Comparison of ENCODE assay signal across 32 cellular contexts in the genomic region with DNA sequence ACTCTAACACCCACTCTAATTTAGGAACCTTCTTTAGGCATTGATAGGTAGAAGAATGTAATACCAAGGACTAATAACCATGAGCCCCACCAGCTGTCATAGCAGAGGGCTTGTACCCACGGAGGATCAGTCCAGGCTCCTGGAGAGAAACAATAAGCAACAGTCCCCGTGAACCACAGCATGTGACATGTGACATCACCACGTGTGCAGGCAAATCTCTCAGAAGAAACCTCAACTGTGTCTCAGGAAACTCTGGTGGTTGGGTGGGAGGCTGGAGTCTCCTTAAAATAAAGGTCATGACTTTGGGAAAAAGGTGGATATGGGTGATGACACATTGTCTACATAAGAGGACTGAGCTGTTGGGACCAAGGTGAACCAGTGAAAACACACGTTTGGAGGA.
"Had no signal": no experiment of that assay in that cellular context is flagged by ENCODE, and none has a peak within 500 bp of the region (broad histone marks: within the 10 kb centered on the region; RNA-seq: fewer than 3 reads in every experiment).

No MANE protein-coding gene starts in this region.

- H3K27ac Mint-ChIP-seq: activated B cell treated with CpG ODN at 0.5 μM for 24 hours; activated CD4-positive, alpha-beta T cell treated with anti-CD3 and anti-CD28 coated beads, Interleukin-2, amount 10 ng/mL, durations not matched to agents 24 days and 14 days; activated CD8-positive, alpha-beta memory T cell treated with anti-CD3 and anti-CD28 coated beads, Interleukin-2, amount 10 ng/mL, durations not matched to agents 7 days and 5 days; activated naive CD4-positive, alpha-beta T cell treated with anti-CD3 and anti-CD28 coated beads, Interleukin-2, amount 50 U/mL, for 24 hours; activated T-cell treated with anti-CD3 and anti-CD28 coated beads, Interleukin-2, amount 50 U/mL, for 24 hours; activated T-helper 1 cell treated with anti-CD3 and anti-CD28 coated beads, Interleukin-12 subunit alpha, Interleukin-12 subunit beta, Interleukin-2, Interleukin-4 antibody, amounts not matched to agents 30 ng/mL and 10 ng/mL and 1 ng/mL, durations not matched to agents 14 hours and 24 hours and 36 hours; T-helper 1 cell treated with Interleukin-12 subunit alpha and Interleukin-12 subunit beta and Interleukin-4 antibody, amounts not matched to agents 30 μg/mL and 1 μg/mL, for 36 hours had no signal

- FAIRE-seq: bronchial epithelial cell, K562, TTC549 had no signal

- H3K4me3 ChIP-seq: body of pancreas, K562, Peyer's patch, SJSA1 had no signal

- H3K27me3 ChIP-seq: body of pancreas, Peyer's patch, SJSA1 had no signal

- H3K4me1 ChIP-seq: Peyer's patch, SJSA1 had no signal

- H3K9me3 ChIP-seq: body of pancreas, Peyer's patch, SJSA1 had no signal

- H3K4me1 Mint-ChIP-seq: activated B cell treated with CpG ODN at 0.5 μM for 24 hours; activated CD4-positive, alpha-beta T cell treated with anti-CD3 and anti-CD28 coated beads, Interleukin-2, amount 10 ng/mL, durations not matched to agents 24 days and 14 days; activated CD8-positive, alpha-beta memory T cell treated with anti-CD3 and anti-CD28 coated beads, Interleukin-2, amount 10 ng/mL, durations not matched to agents 7 days and 5 days; activated naive CD4-positive, alpha-beta T cell treated with anti-CD3 and anti-CD28 coated beads, Interleukin-2, amount 50 U/mL, for 24 hours had no signal

- DNase-seq: activated B cell treated with CpG ODN at 0.5 μM for 24 hours; activated CD4-positive, alpha-beta T cell treated with anti-CD3 and anti-CD28 coated beads for 1 hour; activated CD4-positive, alpha-beta T cell treated with anti-CD3 and anti-CD28 coated beads, Interleukin-2, amount 10 ng/mL, durations not matched to agents 24 days and 14 days; activated CD4-positive, alpha-beta T cell treated with anti-CD3 and anti-CD28 coated beads, Interleukin-2, amount 50 U/mL, for 48 hours; activated CD8-positive, alpha-beta memory T cell treated with anti-CD3 and anti-CD28 coated beads, Interleukin-2, amount 10 ng/mL, durations not matched to agents 7 days and 5 days; activated effector memory CD4-positive, alpha-beta T cell treated with Interleukin-2 at 50 U/mL for 16 hours; activated naive CD4-positive, alpha-beta T cell; activated T-cell treated with anti-CD3 and anti-CD28 coated beads, Interleukin-2, amount 50 U/mL, for 24 hours; aorta; body of pancreas; central memory CD4-positive, alpha-beta T cell; Karpas-422; MM.1S; NCI-H146; NCI-H1930; NCI-H2171 treated with DMSO at 0.1 percent for 48 hours; NCI-H226; NCI-H526 treated with DMSO at 0.1 percent for 48 hours; NCI-H82; NK-92 treated with Interleukin-12 subunit alpha and Interleukin-12 subunit beta, amount 100 ng/mL, for 24 hours; OCI-M1; Right ventricle myocardium superior; T1000 had no signal

- H3K27ac ChIP-seq: body of pancreas, Peyer's patch, RWPE1, SJSA1 had no signal

- H3K36me3 Mint-ChIP-seq: activated CD8-positive, alpha-beta memory T cell treated with anti-CD3 and anti-CD28 coated beads, Interleukin-2, amount 10 ng/mL, durations not matched to agents 7 days and 5 days; activated naive CD4-positive, alpha-beta T cell treated with anti-CD3 and anti-CD28 coated beads, Interleukin-2, amount 50 U/mL, for 24 hours had no signal

- H3K4me3 Mint-ChIP-seq: activated B cell treated with CpG ODN at 0.5 μM for 24 hours; activated CD4-positive, alpha-beta T cell treated with anti-CD3 and anti-CD28 coated beads, Interleukin-2, amount 10 ng/mL, durations not matched to agents 24 days and 14 days; activated CD8-positive, alpha-beta memory T cell treated with anti-CD3 and anti-CD28 coated beads, Interleukin-2, amount 10 ng/mL, durations not matched to agents 7 days and 5 days; activated naive CD4-positive, alpha-beta T cell treated with anti-CD3 and anti-CD28 coated beads, Interleukin-2, amount 50 U/mL, for 24 hours; activated T-cell treated with anti-CD3 and anti-CD28 coated beads, Interleukin-2, amount 50 U/mL, for 24 hours; activated T-helper 1 cell treated with anti-CD3 and anti-CD28 coated beads, Interleukin-12 subunit alpha, Interleukin-12 subunit beta, Interleukin-2, Interleukin-4 antibody, amounts not matched to agents 30 ng/mL and 10 ng/mL and 1 ng/mL, durations not matched to agents 14 hours and 24 hours and 36 hours; T-helper 1 cell treated with Interleukin-12 subunit alpha and Interleukin-12 subunit beta and Interleukin-4 antibody, amounts not matched to agents 30 μg/mL and 1 μg/mL, for 36 hours had no signal

- H3K36me3 ChIP-seq: Peyer's patch, SJSA1 had no signal

- H3K9me3 Mint-ChIP-seq: activated B cell treated with CpG ODN at 0.5 μM for 24 hours; activated CD4-positive, alpha-beta T cell treated with anti-CD3 and anti-CD28 coated beads, Interleukin-2, amount 10 ng/mL, durations not matched to agents 24 days and 14 days; activated naive CD4-positive, alpha-beta T cell treated with anti-CD3 and anti-CD28 coated beads, Interleukin-2, amount 50 U/mL, for 24 hours; activated T-cell treated with anti-CD3 and anti-CD28 coated beads, Interleukin-2, amount 50 U/mL, for 24 hours; activated T-helper 1 cell treated with anti-CD3 and anti-CD28 coated beads, Interleukin-12 subunit alpha, Interleukin-12 subunit beta, Interleukin-2, Interleukin-4 antibody, amounts not matched to agents 30 ng/mL and 10 ng/mL and 1 ng/mL, durations not matched to agents 14 hours and 24 hours and 36 hours; T-helper 1 cell treated with Interleukin-12 subunit alpha and Interleukin-12 subunit beta and Interleukin-4 antibody, amounts not matched to agents 30 μg/mL and 1 μg/mL, for 36 hours had no signal

- ATAC-seq: activated CD8-positive, alpha-beta memory T cell treated with anti-CD3 and anti-CD28 coated beads, Interleukin-2, amount 10 ng/mL, durations not matched to agents 7 days and 5 days; body of pancreas; K562 had no signal

- H3K27me3 Mint-ChIP-seq: activated B cell treated with CpG ODN at 0.5 μM for 24 hours; activated CD4-positive, alpha-beta T cell treated with anti-CD3 and anti-CD28 coated beads, Interleukin-2, amount 10 ng/mL, durations not matched to agents 24 days and 14 days; activated CD8-positive, alpha-beta memory T cell treated with anti-CD3 and anti-CD28 coated beads, Interleukin-2, amount 10 ng/mL, durations not matched to agents 7 days and 5 days; activated naive CD4-positive, alpha-beta T cell treated with anti-CD3 and anti-CD28 coated beads, Interleukin-2, amount 50 U/mL, for 24 hours had no signal
